1 cellular context compared by ENCODE assay signal in the genomic region with DNA sequence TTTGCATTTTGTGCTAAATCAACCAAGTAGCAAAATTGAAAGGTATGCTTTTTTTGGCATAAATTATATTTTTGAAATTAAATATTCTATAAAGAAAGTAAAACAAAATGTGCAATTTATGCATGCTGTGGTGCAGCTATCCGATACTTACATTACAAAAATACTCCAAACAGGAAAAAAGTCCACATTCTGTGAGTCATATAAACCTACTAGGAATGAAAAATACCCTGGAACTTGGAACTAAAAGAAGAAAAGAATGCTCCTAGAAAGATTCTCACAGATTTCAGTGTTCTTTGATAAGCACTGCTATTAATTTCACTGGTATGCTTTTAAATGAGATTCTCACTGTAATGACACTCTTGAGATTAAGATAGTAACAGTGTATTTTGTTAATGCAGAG.
TF ChIP-seq lines count a peak whose summit lies in the region.

No MANE protein-coding gene starts in this region.

TF ChIP-seq in IMR-90, 13 proteins besides CTCF, POLR2A, EP300 and RAD21:
- no peak for TF ChIP-seq MAFK (IDR thresholded peaks at IDR 0.05; ENCODE audit: low read depth, low read length)
- no peak for TF ChIP-seq NFE2L2 (IDR thresholded peaks at IDR 0.05; ENCODE audit: low read depth, low read length)
- TF ChIP-seq RFX5 (IDR thresholded peaks at IDR 0.05; ENCODE audit: low read depth, low read length), result no peak
- no peak for TF ChIP-seq MXI1 (IDR thresholded peaks at IDR 0.05; ENCODE audit: borderline replicate concordance, low read depth, low read length)
- TF ChIP-seq BHLHE40 (IDR thresholded peaks at IDR 0.05; ENCODE audit: low read depth, low read length), result no peak
- TF ChIP-seq, protein P1, sequence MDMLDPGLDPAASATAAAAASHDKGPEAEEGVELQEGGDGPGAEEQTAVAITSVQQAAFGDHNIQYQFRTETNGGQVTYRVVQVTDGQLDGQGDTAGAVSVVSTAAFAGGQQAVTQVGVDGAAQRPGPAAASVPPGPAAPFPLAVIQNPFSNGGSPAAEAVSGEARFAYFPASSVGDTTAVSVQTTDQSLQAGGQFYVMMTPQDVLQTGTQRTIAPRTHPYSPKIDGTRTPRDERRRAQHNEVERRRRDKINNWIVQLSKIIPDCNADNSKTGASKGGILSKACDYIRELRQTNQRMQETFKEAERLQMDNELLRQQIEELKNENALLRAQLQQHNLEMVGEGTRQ (IDR thresholded peaks at IDR 0.05; ENCODE audit: low read depth, low read length), result no peak
- TF ChIP-seq CHD1 (IDR thresholded peaks at IDR 0.05; ENCODE audit: low read depth, low read length), result no peak
- TF ChIP-seq RCOR1 (IDR thresholded peaks at IDR 0.05; ENCODE audit: insufficient replicate concordance, low read length), result no peak
- no peak for TF ChIP-seq SMC3 (IDR thresholded peaks at IDR 0.05; ENCODE audit: low read depth, low read length)
- no peak for TF ChIP-seq CEBPB (IDR thresholded peaks at IDR 0.05; ENCODE audit: low read depth, low read length)
- TF ChIP-seq, protein P2, sequence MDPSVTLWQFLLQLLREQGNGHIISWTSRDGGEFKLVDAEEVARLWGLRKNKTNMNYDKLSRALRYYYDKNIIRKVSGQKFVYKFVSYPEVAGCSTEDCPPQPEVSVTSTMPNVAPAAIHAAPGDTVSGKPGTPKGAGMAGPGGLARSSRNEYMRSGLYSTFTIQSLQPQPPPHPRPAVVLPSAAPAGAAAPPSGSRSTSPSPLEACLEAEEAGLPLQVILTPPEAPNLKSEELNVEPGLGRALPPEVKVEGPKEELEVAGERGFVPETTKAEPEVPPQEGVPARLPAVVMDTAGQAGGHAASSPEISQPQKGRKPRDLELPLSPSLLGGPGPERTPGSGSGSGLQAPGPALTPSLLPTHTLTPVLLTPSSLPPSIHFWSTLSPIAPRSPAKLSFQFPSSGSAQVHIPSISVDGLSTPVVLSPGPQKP (IDR thresholded peaks at IDR 0.05; ENCODE audit: borderline replicate concordance, low read depth, low read length), result no peak
- no peak for TF ChIP-seq MAZ (IDR thresholded peaks at IDR 0.05; ENCODE audit: borderline replicate concordance, low read depth, low read length)
- TF ChIP-seq FOS (IDR thresholded peaks at IDR 0.05; ENCODE audit: low read depth, low read length), result no peak; the same call in 1 of the 2 replicates
